Comparison of ENCODE assay signal across 1 cellular context in the genomic region with DNA sequence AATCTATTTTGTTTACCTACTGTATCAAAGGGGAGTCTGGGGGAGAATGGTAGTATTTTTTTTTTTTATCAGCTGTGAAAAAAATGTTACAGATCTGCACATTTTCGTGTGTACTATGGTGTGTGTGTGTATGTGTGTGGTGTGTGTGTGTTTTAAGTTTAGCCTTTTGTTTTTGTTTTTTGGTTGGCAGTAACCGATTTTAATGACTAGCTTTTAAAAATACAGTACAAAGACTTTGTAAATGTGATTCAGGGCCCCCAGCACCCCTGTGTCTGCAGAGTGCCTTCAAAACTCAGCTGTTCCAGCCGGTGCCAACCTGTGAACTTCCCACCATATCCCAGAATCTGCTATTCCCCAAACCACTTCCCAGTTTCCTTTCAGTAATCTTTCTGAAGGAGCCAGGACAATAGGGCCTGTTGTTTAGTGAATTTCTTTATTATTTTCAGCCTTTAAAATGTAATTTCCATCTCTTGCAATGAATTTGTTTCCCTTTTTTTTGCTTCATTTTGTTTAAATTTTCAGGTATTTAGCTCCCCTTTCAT.
TF ChIP-seq lines count a peak whose summit lies in the region.

No MANE protein-coding gene starts in this region.

TF ChIP-seq in IMR-90, 13 proteins besides CTCF, POLR2A, EP300 and RAD21 (continued from another document):
- TF ChIP-seq USF2 (IDR thresholded peaks at IDR 0.05; ENCODE audit: low read depth, low read length) = no peak
- TF ChIP-seq SMC3 (IDR thresholded peaks at IDR 0.05; ENCODE audit: low read depth, low read length) = no peak
